12 cellular contexts compared by ENCODE assay signal in the genomic region with DNA sequence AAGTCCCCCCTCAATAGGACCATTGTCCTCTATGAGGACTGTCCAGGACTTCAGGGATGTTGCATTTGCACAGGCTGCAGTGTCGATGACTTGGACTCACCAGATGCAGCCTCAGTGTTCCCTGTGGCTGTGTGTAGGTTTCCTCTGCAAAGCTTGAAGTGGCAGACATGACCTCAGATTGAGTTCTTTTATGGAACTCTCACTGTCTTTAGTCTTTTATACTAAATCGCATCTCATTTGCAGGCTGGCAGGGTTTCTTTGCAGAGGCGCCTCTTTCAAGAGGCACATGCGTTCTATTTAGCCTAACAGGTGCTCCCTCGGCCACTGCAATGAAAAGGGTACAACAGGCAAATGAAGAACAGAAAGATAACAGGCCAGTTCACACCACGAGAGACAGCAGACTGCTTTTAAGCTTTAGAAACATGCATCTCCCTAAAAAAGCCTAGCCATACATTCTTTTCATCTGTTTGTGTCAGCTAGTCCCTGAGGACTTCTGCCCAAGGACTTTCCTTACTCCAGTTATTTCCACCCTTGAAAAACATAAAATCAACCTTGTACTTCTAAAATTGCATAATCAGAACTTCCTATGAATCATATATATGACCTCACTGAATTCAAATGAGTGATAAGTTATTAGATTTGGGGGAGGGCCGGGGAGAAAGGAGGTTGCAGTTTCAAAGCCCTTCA.
DNase-seq lines count a peak whose midpoint lies in the region; ATAC-seq, FAIRE-seq and TF ChIP-seq lines count a peak whose summit lies in the region.
"Had no signal": no experiment of that assay in that cellular context is flagged by ENCODE, and none has a peak within 500 bp of the region (broad histone marks: within the 10 kb centered on the region; RNA-seq: fewer than 3 reads in every experiment).

No MANE protein-coding gene starts in this region.

- H3K4ac ChIP-seq in trophoblast cell (ENCODE audit: low read depth, low read length), result no peak overlapping the region

- H3K23ac ChIP-seq in trophoblast cell (ENCODE audit: low read length), result no peak overlapping the region

- no peak for FAIRE-seq in endothelial cell of umbilical vein (lab: Jason Lieb, UNC)

- no peak; the same call in 1 of the 2 replicates for ATAC-seq in PC-3
- ATAC-seq in GM21786 (IDR thresholded peaks at IDR 0.05; ENCODE audit: unreplicated experiment), result no peak
- no peak for ATAC-seq in HG02973 (IDR thresholded peaks at IDR 0.05; ENCODE audit: unreplicated experiment)
- no peak for ATAC-seq in HG02642 (IDR thresholded peaks at IDR 0.05; ENCODE audit: poor library complexity, unreplicated experiment)

- no peak overlapping the region for H3K4me3 ChIP-seq in PC-3 (ENCODE audit: low read length)
- H3K4me3 ChIP-seq in endothelial cell of umbilical vein (replicated peaks in 1 of 3; ENCODE audit: insufficient read depth in 1 of 3, low read depth in 1 of 3, low read length in 3 of 3), result no peak overlapping the region
- H3K4me3 ChIP-seq in trophoblast cell (ENCODE audit: low read depth, low read length), result no peak overlapping the region

- H3K79me2 ChIP-seq in PC-3 (ENCODE audit: low read length) (no peaks in the 10 kb centered on the region), endothelial cell of umbilical vein (ENCODE audit: control insufficient read depth, insufficient read depth, low read length) (no peaks in the 10 kb centered on the region), trophoblast cell (ENCODE audit: control insufficient read depth, insufficient read depth, low read length, poor library complexity) (peaks cover 3% of the 10 kb centered on the region)

- H4K12ac ChIP-seq in trophoblast cell (ENCODE audit: low read depth, low read length), result no peak overlapping the region

- H3K4me2 ChIP-seq in PC-3 (ENCODE audit: low read length), result peak overlapping the region; percentile 46
- H3K4me2 ChIP-seq in endothelial cell of umbilical vein (ENCODE audit: insufficient read depth, low read length), result peak overlapping the region; percentile 38
- H3K4me2 ChIP-seq in trophoblast cell (ENCODE audit: low read length), result no peak overlapping the region

- POLR2A ChIA-PET in PC-3 (lab: Charles Lee; ENCODE audit: unreplicated experiment), result no interaction called here
- POLR2A ChIA-PET in endothelial cell of umbilical vein (lab: Charles Lee), result no interaction called here

- no peak overlapping the region for H2BK120ac ChIP-seq in trophoblast cell (ENCODE audit: insufficient read depth, low read length, poor library complexity)

- H3F3A ChIP-seq in PC-3 (ENCODE audit: low read length, unreplicated experiment), result no peaks in the 10 kb centered on the region

- no CpG with 5 or more reads among the region's 7 CpGs for WGBS in trophoblast cell (ENCODE audit: extremely low coverage, insufficient coverage, insufficient read length)

- no peak overlapping the region for H2BK12ac ChIP-seq in trophoblast cell (ENCODE audit: low read length)

- no peak for TF ChIP-seq POLR2A in endothelial cell of umbilical vein (IDR thresholded peaks at IDR 0.05; ENCODE audit: low read depth, low read length)

- H3K27me3 ChIP-seq in PC-3 (ENCODE audit: low read length) (no peaks in the 10 kb centered on the region), endothelial cell of umbilical vein (ENCODE audit: control insufficient read depth in 2 of 2, insufficient read depth in 2 of 2, low read length in 2 of 2) (no peaks in the 10 kb centered on the region), trophoblast cell (ENCODE audit: insufficient read depth, low read length) (no peaks in the 10 kb centered on the region)

- DNase-seq in GM03348 (ENCODE audit: low spot score) (peak; percentile 59), PC-3 (peak; percentile 47), endothelial cell of umbilical vein (ENCODE audit: low read depth, low spot score) (peak; percentile 34), trophoblast cell (peak in 1 of 2 donors; percentile 44), SHP77 treated with DMSO at 0.1 percent for 48 hours (lab: John Stamatoyannopoulos, UW) (no peak)
- DNase-seq: activated effector memory CD4-positive, alpha-beta T cell treated with Interleukin-2 at 50 U/mL for 16 hours; MM.1S; naive B cell; stimulated activated CD4-positive, alpha-beta T cell treated with anti-CD3 and anti-CD28 coated beads, Interleukin-2, amount 100 ng/mL, for 24 hours had no signal

- H2AFZ ChIP-seq in PC-3 (ENCODE audit: low read length) (no peak overlapping the region), endothelial cell of umbilical vein (ENCODE audit: low read depth, low read length) (no peak overlapping the region), trophoblast cell (ENCODE audit: insufficient read depth, low read length, poor library complexity) (no peak overlapping the region)

- H3K14ac ChIP-seq in trophoblast cell (ENCODE audit: low read length), result no peak overlapping the region

- no peak for TF ChIP-seq CTCF in PC-3 (conservative IDR thresholded peaks at IDR 0.05; ENCODE audit: low read depth, low read length)
- no peak for TF ChIP-seq CTCF in endothelial cell of umbilical vein (IDR thresholded peaks at IDR 0.05; ENCODE audit: extremely low read depth in 1 of 2, insufficient read depth in 1 of 2, low read depth in 1 of 2, low read length in 2 of 2)

- dilution Hi-C loops in endothelial cell of umbilical vein (cut with MboI; ENCODE audit: extremely low pct_ligation_motif_present, low sequenced_read_pairs), result no loop called here

- no TSS peak for BruUV-seq in PC-3 (replicated peaks; lab: Mats Ljungman, UMichigan)
- no TSS peak for BruUV-seq in endothelial cell of umbilical vein (replicated peaks; lab: Mats Ljungman, UMichigan)

- H3K36me3 ChIP-seq in PC-3 (ENCODE audit: low read depth, low read length), result no peaks in the 10 kb centered on the region; the same call in 1 of the 2 replicates
- peaks cover 36 to 43% of the 10 kb centered on the region in 2 experiments for H3K36me3 ChIP-seq in endothelial cell of umbilical vein (ENCODE audit: control insufficient read depth in 2 of 2, extremely low read depth in 1 of 2, insufficient read depth in 2 of 2, low read length in 2 of 2)
- H3K36me3 ChIP-seq in trophoblast cell (ENCODE audit: control insufficient read depth in 1 of 2, insufficient read depth in 2 of 2, low read length in 2 of 2), result peaks cover 53 to 70% of the 10 kb centered on the region in 2 experiments

- H3K9ac ChIP-seq in PC-3 (ENCODE audit: low read length) (no peak overlapping the region), endothelial cell of umbilical vein (replicated peaks; ENCODE audit: extremely low read depth, insufficient read depth, low read length) (no peak overlapping the region), trophoblast cell (ENCODE audit: low read length) (no peak overlapping the region)

- H3K9me2 ChIP-seq in PC-3 (replicated peaks; ENCODE audit: low read length), result no peaks in the 10 kb centered on the region

- no peaks in the 10 kb centered on the region for H3K9me3 ChIP-seq in PC-3 (ENCODE audit: low read length)
- no peaks in the 10 kb centered on the region for H3K9me3 ChIP-seq in endothelial cell of umbilical vein (replicated peaks; ENCODE audit: control insufficient read depth, insufficient read depth, low read length)
- peaks cover 2% of the 10 kb centered on the region for H3K9me3 ChIP-seq in trophoblast cell (ENCODE audit: insufficient read depth, low read depth, low read length)

- H3K4me1 ChIP-seq in PC-3 (ENCODE audit: insufficient read depth, low read length), result peaks cover 43% of the 10 kb centered on the region
- peaks cover 11% of the 10 kb centered on the region for H3K4me1 ChIP-seq in endothelial cell of umbilical vein (ENCODE audit: control insufficient read depth, extremely low read depth, insufficient read depth, low read length)
- peaks cover 20 to 25% of the 10 kb centered on the region in 2 experiments for H3K4me1 ChIP-seq in trophoblast cell (ENCODE audit: control insufficient read depth in 1 of 2, insufficient read depth in 2 of 2, low read length in 2 of 2)

- H4K91ac ChIP-seq in trophoblast cell (ENCODE audit: low read depth, low read length), result peak overlapping the region; percentile 28

- H3K79me1 ChIP-seq in trophoblast cell (ENCODE audit: low read length), result peaks cover 11% of the 10 kb centered on the region

- H2BK5ac ChIP-seq in trophoblast cell (ENCODE audit: low read depth, low read length, poor library complexity), result no peak overlapping the region

- H3K27ac ChIP-seq in PC-3 (ENCODE audit: low read length) (peak overlapping the region; percentile 55), endothelial cell of umbilical vein (ENCODE audit: insufficient read depth, low read depth, low read length) (peak overlapping the region; percentile 28), trophoblast cell (ENCODE audit: low read depth, low read length) (no peak overlapping the region)

- H3K18ac ChIP-seq in trophoblast cell (ENCODE audit: low read length), result no peak overlapping the region

- no peak overlapping the region for H4K8ac ChIP-seq in trophoblast cell (ENCODE audit: low read depth, low read length)

- H2AK5ac ChIP-seq in trophoblast cell (ENCODE audit: low read length), result no peak overlapping the region

- no peaks in the 10 kb centered on the region for H3K9me1 ChIP-seq in endothelial cell of umbilical vein (replicated peaks; ENCODE audit: control insufficient read depth, extremely low read depth, insufficient read depth, low read length)

- CTCF ChIA-PET in PC-3 (lab: Charles Lee), result interaction anchor here (0.6 kb wide), 1 partner anchor 105 kb away, joined by 4 read pairs; no protein-coding TSS in a partner anchor
- CTCF ChIA-PET in endothelial cell of umbilical vein (lab: Charles Lee), result interaction anchor here (0.5 to 1.6 kb wide), 4 partner anchors 10 to 223 kb away, joined by 3 to 5 read pairs (median 3); no protein-coding TSS in a partner anchor

- H4K20me1 ChIP-seq in PC-3 (ENCODE audit: low read length) (no peaks in the 10 kb centered on the region), endothelial cell of umbilical vein (replicated peaks; ENCODE audit: control insufficient read depth, extremely low read depth, insufficient read depth, low read length) (no peaks in the 10 kb centered on the region)

- intact Hi-C loops in PC-3 (cut with micrococcal nuclease), result no loop called here
- intact Hi-C loops in endothelial cell of umbilical vein (cut with micrococcal nuclease), result no loop called here

TF ChIP-seq in endothelial cell of umbilical vein, 7 proteins besides CTCF, POLR2A, EP300 and RAD21 (continues in another document):
- TF ChIP-seq GATA2 (IDR thresholded peaks at IDR 0.05; ENCODE audit: insufficient read depth, insufficient read length, low read depth, low read length), result no peak
- TF ChIP-seq MYC (IDR thresholded peaks at IDR 0.05; ENCODE audit: low read depth, low read length), result no peak
- peak; percentile 46 for TF ChIP-seq FOS (IDR thresholded peaks at IDR 0.05; ENCODE audit: borderline replicate concordance, insufficient read depth, low read length)
- TF ChIP-seq, protein P1, sequence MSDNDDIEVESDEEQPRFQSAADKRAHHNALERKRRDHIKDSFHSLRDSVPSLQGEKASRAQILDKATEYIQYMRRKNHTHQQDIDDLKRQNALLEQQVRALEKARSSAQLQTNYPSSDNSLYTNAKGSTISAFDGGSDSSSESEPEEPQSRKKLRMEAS (IDR thresholded peaks at IDR 0.05; ENCODE audit: insufficient read depth, insufficient read length), result no peak
- TF ChIP-seq JUN (IDR thresholded peaks at IDR 0.05; ENCODE audit: borderline replicate concordance, insufficient read depth, insufficient read length, low read depth), result peak; percentile 50
- TF ChIP-seq POLR2AphosphoS5 (IDR thresholded peaks at IDR 0.05; ENCODE audit: insufficient read depth, low read depth, low read length), result no peak
